Comparison of ENCODE assay signal across 9 cellular contexts in the genomic region with DNA sequence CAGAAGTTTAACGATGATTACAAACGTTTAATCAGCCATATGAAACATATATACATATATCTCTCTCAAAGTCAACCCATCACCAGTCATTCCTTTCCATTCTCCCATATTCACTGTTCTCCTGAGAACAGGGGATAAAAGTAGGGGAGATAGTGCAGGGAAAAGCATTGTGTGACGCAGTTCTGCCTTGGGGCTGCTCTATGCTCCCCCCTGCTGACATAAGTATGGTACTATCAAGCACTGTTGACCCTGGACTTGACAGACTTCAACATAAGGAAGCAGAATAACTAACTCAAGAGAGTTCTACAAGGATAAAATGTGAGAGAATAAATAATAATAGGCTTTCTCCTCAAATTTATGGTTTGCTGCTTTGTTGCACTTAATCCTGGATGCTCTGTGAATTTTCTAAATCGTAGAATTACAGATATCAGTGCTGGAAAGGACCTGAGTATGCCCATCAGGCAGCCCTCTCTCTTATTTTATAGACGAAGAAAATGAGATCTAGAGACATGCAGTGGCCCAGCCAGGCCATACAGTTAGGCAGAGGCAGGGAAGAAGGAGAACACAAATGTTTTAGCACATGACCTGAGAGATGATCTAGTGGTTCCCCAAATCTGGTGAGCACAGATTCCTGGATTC.
A peak's percentile ranks its signal among the peaks of the same experiment; 100 is the strongest.
DNase-seq lines count a peak whose midpoint lies in the region; ATAC-seq lines count a peak whose summit lies in the region.
"Had no signal": no experiment of that assay in that cellular context is flagged by ENCODE, and none has a peak within 500 bp of the region (broad histone marks: within the 10 kb centered on the region; RNA-seq: fewer than 3 reads in every experiment).

No MANE protein-coding gene starts in this region.

- H3K27me3 ChIP-seq in H7 (ENCODE audit: control insufficient read depth, insufficient read depth, low read length) = no peaks in the 10 kb centered on the region

- no peaks in the 10 kb centered on the region for H3K36me3 Mint-ChIP-seq in activated naive CD8-positive, alpha-beta T cell treated with anti-CD3 and anti-CD28 coated beads, Interleukin-2, amount 50 U/mL, for 24 hours (ENCODE audit: low read depth)

- H3K27me3 Mint-ChIP-seq in activated naive CD8-positive, alpha-beta T cell treated with anti-CD3 and anti-CD28 coated beads, Interleukin-2, amount 50 U/mL, for 24 hours = peaks cover 2% of the 10 kb centered on the region

- no peak overlapping the region for H3K4me3 ChIP-seq in H7 (ENCODE audit: insufficient read depth, low read depth, low read length)

- H3K27ac Mint-ChIP-seq in activated naive CD8-positive, alpha-beta T cell treated with anti-CD3 and anti-CD28 coated beads, Interleukin-2, amount 50 U/mL, for 24 hours = no peak overlapping the region

- H3K36me3 ChIP-seq in H7 (replicated peaks; ENCODE audit: control insufficient read depth, insufficient read depth, low read length) = no peaks in the 10 kb centered on the region
- H3K36me3 ChIP-seq: neutrophil had no signal

- DNase-seq in COLO668 (lab: John Stamatoyannopoulos, UW; ENCODE audit: unreplicated experiment) = peak; percentile 17
- peak; percentile 49 for DNase-seq in H7
- peak; percentile 44 for DNase-seq in NCI-H748 (lab: John Stamatoyannopoulos, UW; ENCODE audit: unreplicated experiment)
- peak; percentile 16 for DNase-seq in activated naive CD8-positive, alpha-beta T cell treated with anti-CD3 and anti-CD28 coated beads, Interleukin-2, amount 50 U/mL, for 24 hours
- DNase-seq in iPS DF 4.7 (ENCODE audit: extremely low read depth, low spot score) = peak; percentile 44
- DNase-seq in stimulated activated CD4-positive, alpha-beta T cell treated with anti-CD3 and anti-CD28 coated beads, Interleukin-4, amount 100 ng/mL, for 24 hours = peak; percentile 11

- H3K4me1 Mint-ChIP-seq in activated naive CD8-positive, alpha-beta T cell treated with anti-CD3 and anti-CD28 coated beads, Interleukin-2, amount 50 U/mL, for 24 hours = no peaks in the 10 kb centered on the region

- no peaks in the 10 kb centered on the region for H3K9me3 Mint-ChIP-seq in activated naive CD8-positive, alpha-beta T cell treated with anti-CD3 and anti-CD28 coated beads, Interleukin-2, amount 50 U/mL, for 24 hours

- no peak for ATAC-seq in activated naive CD8-positive, alpha-beta T cell treated with anti-CD3 and anti-CD28 coated beads, Interleukin-2, amount 50 U/mL, for 24 hours
- ATAC-seq in GM18858 (IDR thresholded peaks at IDR 0.05; ENCODE audit: unreplicated experiment) (no peak), GM21529 (IDR thresholded peaks at IDR 0.05; ENCODE audit: unreplicated experiment) (no peak)

- no peak overlapping the region for H3K4me3 Mint-ChIP-seq in activated naive CD8-positive, alpha-beta T cell treated with anti-CD3 and anti-CD28 coated beads, Interleukin-2, amount 50 U/mL, for 24 hours
